ENCODE assay signal across 27 cellular contexts in the genomic region with DNA sequence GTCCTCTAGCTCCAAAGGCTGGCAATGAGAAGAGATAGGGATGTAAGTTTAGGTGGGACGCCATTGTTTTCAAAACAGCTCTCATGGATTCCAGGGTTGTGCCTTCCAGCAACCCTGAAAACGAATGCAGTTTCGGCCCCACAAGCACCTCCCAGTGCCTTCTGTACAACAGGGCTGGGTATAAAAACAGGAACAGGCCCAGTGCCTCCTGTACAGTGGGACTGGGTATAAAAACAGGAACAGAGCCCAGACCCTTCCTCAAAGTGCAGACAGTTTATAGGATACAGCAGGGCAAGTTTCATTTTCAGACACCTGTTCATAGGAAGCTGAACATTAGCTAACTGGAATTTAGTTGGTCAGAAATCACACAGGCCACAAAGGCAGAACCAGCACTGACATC.
"Had no signal": no experiment of that assay in that cellular context is flagged by ENCODE, and none has a peak within 500 bp of the region (broad histone marks: within the 10 kb centered on the region; RNA-seq: fewer than 3 reads in every experiment).

No MANE protein-coding gene starts in this region.

- H3K4me1 Mint-ChIP-seq: naive thymus-derived CD8-positive, alpha-beta T cell; stimulated activated memory B cell treated with anti-CD40 and anti-IgM and Interleukin-4, amounts not matched to agents 10 μg/mL and 1 μg/mL and 100 μg/mL, for 72 hours; stimulated activated naive CD8-positive, alpha-beta T cell treated with anti-CD3 and anti-CD28 coated beads, Interleukin-15, amount 100 ng/mL, for 72 hours had no signal

- H3K27me3 ChIP-seq: left lung, neural progenitor cell, neutrophil, ovary, right atrium auricular region, spleen, testis, thyroid gland, transverse colon, upper lobe of left lung had no signal

- H3K4me3 Mint-ChIP-seq: naive thymus-derived CD8-positive, alpha-beta T cell; nephron; neural progenitor cell; stimulated activated memory B cell treated with anti-CD40 and anti-IgM and Interleukin-4, amounts not matched to agents 10 μg/mL and 1 μg/mL and 100 μg/mL, for 72 hours; stimulated activated naive CD8-positive, alpha-beta T cell treated with anti-CD3 and anti-CD28 coated beads, Interleukin-15, amount 100 ng/mL, for 72 hours had no signal

- H3K4me1 ChIP-seq: left lung, right atrium auricular region, testis, thyroid gland, transverse colon had no signal

- H3K4me2 ChIP-seq: neural progenitor cell had no signal

- H3K4me3 ChIP-seq: left lung, lung, mucosa of descending colon, neural progenitor cell, ovary, right atrium auricular region, spleen, testis, thyroid gland, transverse colon, upper lobe of left lung had no signal

- H3K27me3 Mint-ChIP-seq: progenitor cell of endocrine pancreas; stimulated activated naive CD8-positive, alpha-beta T cell treated with anti-CD3 and anti-CD28 coated beads, Interleukin-15, amount 100 ng/mL, for 72 hours had no signal

- DNase-seq: hippocampal formation; kidney; left colon; left lung; mesendoderm; midbrain; mucosa of descending colon; naive thymus-derived CD8-positive, alpha-beta T cell; occipital lobe; ovary; small intestine; stimulated activated CD4-positive, alpha-beta T cell treated with anti-CD3 and anti-CD28 coated beads, Interleukin-4, amount 100 ng/mL, for 24 hours; stimulated activated naive CD4-positive, alpha-beta T cell treated with Interleukin-2 at 50 U/mL for 16 hours; stimulated activated naive CD8-positive, alpha-beta T cell treated with anti-CD3 and anti-CD28 coated beads, Interleukin-15, amount 100 ng/mL, for 72 hours; testis; thyroid gland; transverse colon; upper lobe of left lung had no signal

- H3K27ac ChIP-seq: left lung, neural progenitor cell, neutrophil, ovary, right atrium auricular region, spleen, testis, thyroid gland, transverse colon, upper lobe of left lung had no signal

- H3K9me3 ChIP-seq: mucosa of descending colon, ovary, testis, thyroid gland, transverse colon had no signal

- H3K36me3 ChIP-seq: left lung, neural progenitor cell, neutrophil, ovary, right atrium auricular region, thyroid gland, transverse colon, upper lobe of left lung had no signal

- FAIRE-seq: kidney, small intestine had no signal

- H3K27ac Mint-ChIP-seq: nephron; neural progenitor cell; progenitor cell of endocrine pancreas; stimulated activated memory B cell treated with anti-CD40 and anti-IgM and Interleukin-4, amounts not matched to agents 10 μg/mL and 1 μg/mL and 100 μg/mL, for 72 hours had no signal

- H2AFZ ChIP-seq: neural progenitor cell had no signal

- H3K9ac ChIP-seq: neural progenitor cell had no signal

- ATAC-seq: left colon; left lung; mucosa of descending colon; naive thymus-derived CD8-positive, alpha-beta T cell; sciatic nerve; stimulated activated memory B cell treated with anti-CD40 and anti-IgM and Interleukin-4, amounts not matched to agents 10 μg/mL and 1 μg/mL and 100 μg/mL, for 72 hours; stimulated activated naive CD8-positive, alpha-beta T cell treated with anti-CD3 and anti-CD28 coated beads, Interleukin-15, amount 100 ng/mL, for 72 hours had no signal
